Comparison of ENCODE assay signal across 24 cellular contexts in genomic region chr5:124614836-124615235, GRCh38.
"Had no signal": no experiment of that assay in that cellular context is flagged by ENCODE, and none has a peak within 500 bp of the region (broad histone marks: within the 10 kb centered on the region; RNA-seq: fewer than 3 reads in every experiment).

No MANE protein-coding gene starts in this region.

- H3K4me3 Mint-ChIP-seq: immature natural killer cell; mesothelial cell of epicardium; naive B cell; naive thymus-derived CD8-positive, alpha-beta T cell had no signal

- H3K36me3 Mint-ChIP-seq: immature natural killer cell; mesothelial cell of epicardium; naive B cell; naive thymus-derived CD8-positive, alpha-beta T cell had no signal

- DNase-seq: dermis blood vessel endothelial cell; dorsolateral prefrontal cortex; effector CD4-positive, alpha-beta T cell; effector memory CD4-positive, alpha-beta T cell; foreskin fibroblast; foreskin melanocyte; gastrocnemius medialis; heart left ventricle; hypothalamus; immature natural killer cell; islet precursor cell; kidney; kidney glomerular epithelial cell; left lung; left ventricle myocardium superior; lower lobe of right lung; mesenchymal stem cell; mucosa of descending colon; naive B cell; naive thymus-derived CD8-positive, alpha-beta T cell had no signal

- H3K4me3 ChIP-seq: coronary artery, dorsolateral prefrontal cortex, esophagus muscularis mucosa, gastrocnemius medialis, heart left ventricle, hepatocyte, left lung, lower lobe of right lung, mucosa of descending colon had no signal

- H3K27me3 ChIP-seq: dorsolateral prefrontal cortex, esophagus muscularis mucosa, gastrocnemius medialis, heart left ventricle, hepatocyte, left lung had no signal

- H3K4me1 Mint-ChIP-seq: immature natural killer cell; naive thymus-derived CD8-positive, alpha-beta T cell had no signal

- H3K36me3 ChIP-seq: esophagus muscularis mucosa, gastrocnemius medialis, heart left ventricle, left lung, lower lobe of right lung had no signal

- H3K9me3 ChIP-seq: esophagus muscularis mucosa, gastrocnemius medialis, left lung, lower lobe of right lung, mucosa of descending colon had no signal

- H3K27ac ChIP-seq: coronary artery, dorsolateral prefrontal cortex, esophagus muscularis mucosa, gastrocnemius medialis, heart left ventricle, hepatocyte, left lung, lower lobe of right lung had no signal

- H3K4me1 ChIP-seq: esophagus muscularis mucosa, gastrocnemius medialis, left lung, lower lobe of right lung had no signal

- H3K27ac Mint-ChIP-seq: immature natural killer cell; mesothelial cell of epicardium; naive B cell; naive thymus-derived CD8-positive, alpha-beta T cell had no signal

- ATAC-seq: gastrocnemius medialis; heart left ventricle; left lung; left ventricle myocardium superior; lower lobe of right lung; mucosa of descending colon; naive thymus-derived CD8-positive, alpha-beta T cell had no signal
